8 cellular contexts compared by ENCODE assay signal in the genomic region with DNA sequence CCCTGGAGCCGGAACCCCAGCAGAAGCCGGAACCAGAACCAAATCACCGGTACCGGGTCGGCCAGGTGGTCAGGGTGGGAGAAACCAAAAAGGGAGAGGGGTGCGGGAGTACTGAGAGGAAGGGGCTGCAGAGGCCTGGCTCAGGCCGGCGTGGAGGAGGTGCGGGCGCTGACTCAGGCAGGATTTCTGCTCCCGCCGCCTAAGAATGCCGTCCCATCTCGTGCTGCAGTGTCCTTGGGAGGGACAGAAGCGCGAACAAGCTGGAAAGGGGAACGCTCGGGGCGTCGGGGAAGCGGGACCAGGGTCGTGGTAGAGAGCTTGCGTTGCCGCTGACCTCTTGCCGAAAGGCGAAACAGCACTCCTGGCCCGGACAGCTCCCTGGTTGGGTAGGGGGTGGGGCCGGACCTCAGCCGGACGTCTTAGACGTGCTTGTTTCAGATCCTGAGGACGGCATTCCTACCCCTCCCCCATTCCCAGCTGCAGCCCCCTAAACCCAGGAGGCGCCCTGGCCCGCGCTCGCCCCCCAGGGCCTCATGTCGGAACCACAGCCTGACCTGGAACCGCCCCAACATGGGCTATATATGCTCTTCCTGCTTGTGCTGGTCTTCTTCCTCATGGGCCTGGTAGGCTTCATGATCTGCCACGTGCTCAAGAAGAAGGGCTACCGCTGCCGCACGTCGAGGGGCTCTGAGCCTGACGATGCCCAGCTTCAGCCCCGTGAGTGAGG. TPM values are rescaled to one million over a fixed set of nuclear protein-coding genes. Genes with fewer than 3 reads are reported as not detected.
DNase-seq lines count a peak whose midpoint lies in the region; ATAC-seq and TF ChIP-seq lines count a peak whose summit lies in the region.

No MANE protein-coding gene starts in this region.

- H2BK15ac ChIP-seq in neuronal stem cell (ENCODE audit: low read length): peak overlapping the region; percentile 24

- H2AFZ ChIP-seq in neuronal stem cell (ENCODE audit: low read length): peak overlapping the region; percentile 100

- intact Hi-C loops in vagina (cut with DNase I): no loop called here

- H3K9me3 ChIP-seq in neuronal stem cell (replicated peaks in 1 of 2; ENCODE audit: control insufficient read depth in 2 of 2, insufficient read depth in 1 of 2, low read depth in 1 of 2, low read length in 2 of 2): peaks cover 0 to 2% of the 10 kb centered on the region in 2 donors
- no peaks in the 10 kb centered on the region for H3K9me3 ChIP-seq in vagina

- H3K4me1 ChIP-seq in neuronal stem cell (ENCODE audit: control insufficient read depth in 2 of 2, insufficient read depth in 1 of 2, low read depth in 1 of 2, low read length in 2 of 2) (peaks cover 12 to 16% of the 10 kb centered on the region in 2 donors), vagina (peaks cover 34% of the 10 kb centered on the region)

- H4K8ac ChIP-seq in neuronal stem cell (ENCODE audit: low read depth, low read length): no peak overlapping the region

- peak overlapping the region; percentile 65 for H3K18ac ChIP-seq in neuronal stem cell (ENCODE audit: low read length)

- H3K4me3 ChIP-seq in neuronal stem cell (ENCODE audit: low read length in 2 of 2) (peak overlapping the region; percentile 98 to 100), vagina (peak overlapping the region; percentile 85 to 90)

- TF ChIP-seq POLR2A in vagina (IDR thresholded peaks at IDR 0.05): no peak

- peaks cover 3 to 45% of the 10 kb centered on the region in 2 donors for H3K36me3 ChIP-seq in neuronal stem cell (replicated peaks in 1 of 2; ENCODE audit: control insufficient read depth in 2 of 2, insufficient read depth in 2 of 2, low read length in 2 of 2)
- peaks cover 0 to 7% of the 10 kb centered on the region in 2 donors for H3K36me3 ChIP-seq in vagina

- TF ChIP-seq CTCF in GM12874 (IDR thresholded peaks at IDR 0.05; ENCODE audit: insufficient read depth, low read depth, low read length) (peak; percentile 72), vagina (IDR thresholded peaks at IDR 0.05) (no peak)

- no peak overlapping the region for H2BK12ac ChIP-seq in neuronal stem cell (ENCODE audit: low read length)

- no peak overlapping the region for H3K4ac ChIP-seq in neuronal stem cell (ENCODE audit: low read length)

- H2BK120ac ChIP-seq in neuronal stem cell (ENCODE audit: low read depth, low read length): no peak overlapping the region

- H3K27me3 ChIP-seq in neuronal stem cell (ENCODE audit: control insufficient read depth in 3 of 3, insufficient read depth in 3 of 3, low read depth in 1 of 3, low read length in 3 of 3) (peaks cover 0 to 11% (median 4%) of the 10 kb centered on the region in 3 experiments), vagina (no peaks in the 10 kb centered on the region)

- peaks cover 6% of the 10 kb centered on the region for H3K79me1 ChIP-seq in neuronal stem cell (ENCODE audit: low read depth, low read length)

- H3K27ac ChIP-seq in neuronal stem cell (replicated peaks; ENCODE audit: low read length): no peak overlapping the region
- H3K27ac ChIP-seq in vagina: peak overlapping the region; percentile 73

- WGBS in neuronal stem cell (ENCODE audit: extremely low coverage in 2 of 2, insufficient read length in 2 of 2, insufficient replicate concordance in 1 of 2), 2 donors: no CpG with 5 or more reads among the region's 45 CpGs

- H3K4me2 ChIP-seq in neuronal stem cell (ENCODE audit: insufficient read depth, low read length, poor library complexity, severe bottlenecking): peak overlapping the region; percentile 93

- H3K14ac ChIP-seq in neuronal stem cell (ENCODE audit: low read length): no peak overlapping the region

- H3K9ac ChIP-seq in neuronal stem cell (ENCODE audit: low read depth, low read length, poor library complexity): peak overlapping the region; percentile 65

- H3K23ac ChIP-seq in neuronal stem cell (ENCODE audit: low read depth, low read length, poor library complexity): peak overlapping the region; percentile 70

- peak; percentile 21 for ATAC-seq in HG03108 (IDR thresholded peaks at IDR 0.05; ENCODE audit: unreplicated experiment)

- H2AK5ac ChIP-seq in neuronal stem cell (ENCODE audit: low read depth, low read length): no peak overlapping the region

- no peak overlapping the region for H4K91ac ChIP-seq in neuronal stem cell (ENCODE audit: low read depth, low read length, poor library complexity)

- no peak overlapping the region for H2BK5ac ChIP-seq in neuronal stem cell (ENCODE audit: low read length)

- DNase-seq in RPMI8226 (peak; percentile 70), foreskin melanocyte (peak; percentile 32), neuronal stem cell (ENCODE audit: low spot score) (peak; percentile 72), vagina (ENCODE audit: extremely low spot score in 2 of 2) (peak in 1 of 2 donors; percentile 82), dedifferentiated amniotic fluid mesenchymal stem cell (ENCODE audit: extremely low spot score) (no peak)
- peak; percentile 37 for DNase-seq in activated T-helper 9 cell treated with anti-CD3 and anti-CD28 coated beads, Interleukin-2, amount 50 U/mL, for 16 hours (ENCODE audit: low read depth)

RNA-seq across cellular contexts. Expression of gene RELL2, which starts 1.1 kb away (rescaled TPM):
- polyA plus RNA-seq in neuronal stem cell (2013, experiment 1 of 2): 2.6 TPM
- polyA plus RNA-seq in neuronal stem cell (2013, experiment 2 of 2): 2.5 TPM
- 5.6 TPM for total RNA-seq in vagina

RNA-seq across cellular contexts. Expression of gene HDAC3, which starts 1.2 kb away (rescaled TPM):
- 61.4 TPM for polyA plus RNA-seq in neuronal stem cell (2013, experiment 1 of 2)
- polyA plus RNA-seq in neuronal stem cell (2013, experiment 2 of 2): 61.9 TPM
- 44.7 TPM for total RNA-seq in vagina

RNA-seq across cellular contexts. Expression of gene FCHSD1, which starts 13.4 kb away (rescaled TPM):
- 11.3 TPM for polyA plus RNA-seq in neuronal stem cell (2013, experiment 1 of 2)
- 10.9 TPM for polyA plus RNA-seq in neuronal stem cell (2013, experiment 2 of 2)
- total RNA-seq in vagina: 42.2 TPM

RNA-seq across cellular contexts. Expression of gene DIAPH1, which starts 19.1 kb away (rescaled TPM):
- 34.7 TPM for polyA plus RNA-seq in neuronal stem cell (2013, experiment 1 of 2)
- polyA plus RNA-seq in neuronal stem cell (2013, experiment 2 of 2): 34.1 TPM
- 64.1 TPM for total RNA-seq in vagina

RNA-seq across cellular contexts. Expression of gene ARAP3, which starts 44.2 kb away (rescaled TPM):
- polyA plus RNA-seq in neuronal stem cell (2013, experiment 1 of 2): 19.7 TPM
- polyA plus RNA-seq in neuronal stem cell (2013, experiment 2 of 2): 19.5 TPM
- total RNA-seq in vagina: 13.3 TPM
